9 cellular contexts compared by ENCODE assay signal in genomic region chr4:126405369-126405982, GRCh38.
A peak's percentile ranks its signal among the peaks of the same experiment; 100 is the strongest.
DNase-seq lines count a peak whose midpoint lies in the region; ATAC-seq and TF ChIP-seq lines count a peak whose summit lies in the region.
"Had no signal": no experiment of that assay in that cellular context is flagged by ENCODE, and none has a peak within 500 bp of the region (broad histone marks: within the 10 kb centered on the region; RNA-seq: fewer than 3 reads in every experiment).

No MANE protein-coding gene starts in this region.

- no peak overlapping the region for H3K27ac ChIP-seq in esophagus muscularis mucosa (replicated peaks in 1 of 4)

- ATAC-seq in GM18861 (IDR thresholded peaks at IDR 0.05; ENCODE audit: unreplicated experiment) (peak; percentile 66), GM21423 (IDR thresholded peaks at IDR 0.05; ENCODE audit: unreplicated experiment) (no peak), GM21737 (IDR thresholded peaks at IDR 0.05; ENCODE audit: unreplicated experiment) (no peak)

- H3K9me3 ChIP-seq in esophagus muscularis mucosa, result no peaks in the 10 kb centered on the region

- DNase-seq in ACHN, result peak; percentile 22
- peak; percentile 1 for DNase-seq in M059J (ENCODE audit: low read depth)
- no peak for DNase-seq in esophagus muscularis mucosa (ENCODE audit: extremely low spot score)
- DNase-seq in stimulated activated CD4-positive, alpha-beta T cell treated with anti-CD3 and anti-CD28 coated beads, Interleukin-12 subunit alpha, Interleukin-12 subunit beta, amount 100 ng/mL, for 4 hours, result no peak
- no peak for DNase-seq in DMS153 (lab: John Stamatoyannopoulos, UW)
- DNase-seq: right cardiac atrium had no signal

- H3K36me3 ChIP-seq in esophagus muscularis mucosa, result no peaks in the 10 kb centered on the region

- no peak overlapping the region for H3K4me3 ChIP-seq in esophagus muscularis mucosa

- 68% methylated on average over 2 of the region's 2 CpGs for WGBS in esophagus muscularis mucosa

- no peak for TF ChIP-seq EP300 in esophagus muscularis mucosa (IDR thresholded peaks at IDR 0.05)

- no peaks in the 10 kb centered on the region for H3K4me1 ChIP-seq in esophagus muscularis mucosa

- intact Hi-C loops in esophagus muscularis mucosa (cut with DNase I), result no loop called here

- no peak for TF ChIP-seq POLR2A in esophagus muscularis mucosa (IDR thresholded peaks at IDR 0.05; ENCODE audit: low read depth)

- no peaks in the 10 kb centered on the region for H3K27me3 ChIP-seq in esophagus muscularis mucosa

- TF ChIP-seq CTCF in esophagus muscularis mucosa (IDR thresholded peaks at IDR 0.05), result peak; percentile 10 to 36 (median 11)

- in situ Hi-C loops in ACHN (cut with HindIII; ENCODE audit: low pct_ligation_motif_present, low pct_unique_long_range_greater_than_20kb, low sequenced_read_pairs), result no loop called here

Comparison
In these comparisons a context has a peak if more than half of its experiments do, and no peak if none do; other contexts are left out.
1. DNase-seq: peak in ACHN (single experiment) and M059J (single experiment); none in esophagus muscularis mucosa (single experiment), stimulated activated CD4-positive, alpha-beta T cell treated with anti-CD3 and anti-CD28 coated beads, Interleukin-12 subunit alpha, Interleukin-12 subunit beta, amount 100 ng/mL, for 4 hours (single experiment) and DMS153 (single experiment).